ENCODE assay signal across 8 cellular contexts in the genomic region with DNA sequence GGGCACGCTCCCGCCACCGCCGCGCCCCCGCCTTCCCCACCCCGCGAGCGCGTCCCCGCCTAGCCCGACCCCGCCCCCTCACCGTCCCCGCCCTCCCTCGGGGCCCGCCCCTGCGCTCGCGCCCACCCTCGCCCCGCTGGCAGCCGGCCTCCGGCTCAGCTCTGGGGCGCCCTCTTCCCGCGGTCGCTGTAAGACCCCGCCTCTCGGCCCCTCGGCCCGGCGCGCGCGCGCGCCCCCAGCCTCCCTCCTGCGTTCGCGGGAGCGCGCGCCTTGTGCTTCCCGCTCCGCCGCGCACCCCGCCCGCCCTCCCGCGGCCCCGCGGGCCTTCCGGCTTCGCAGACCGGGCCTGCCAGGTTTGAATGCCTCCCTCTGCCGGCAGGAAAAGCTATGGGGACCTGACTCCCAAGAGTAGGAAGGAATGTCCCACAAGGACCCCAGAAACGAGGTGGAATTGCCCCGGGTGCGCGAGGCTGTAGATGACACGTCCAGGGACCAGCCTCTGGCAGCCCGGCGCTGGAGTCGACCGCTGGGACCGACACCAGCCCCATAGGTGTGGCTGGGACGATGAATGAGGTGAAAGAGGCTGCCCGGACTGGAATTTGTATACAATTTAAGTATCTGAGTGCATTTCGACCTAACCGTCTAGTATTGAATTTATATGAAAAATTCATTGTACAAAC. TPM values are rescaled to one million over a fixed set of nuclear protein-coding genes. Genes with fewer than 3 reads are reported as not detected.
DNase-seq lines count a peak whose midpoint lies in the region; ATAC-seq and TF ChIP-seq lines count a peak whose summit lies in the region.

No MANE protein-coding gene starts in this region.

- H3K4me1 ChIP-seq in BE2C, result no peaks in the 10 kb centered on the region

- H3K9me3 ChIP-seq in BE2C, result no peaks in the 10 kb centered on the region

- DNase-seq in BE2C (peak; percentile 96), NCI-H460 (ENCODE audit: extremely low read depth, low read depth) (peak; percentile 93), cerebellum (ENCODE audit: low spot score) (peak; percentile 96), kidney tubule cell (ENCODE audit: low spot score) (peak; percentile 97)
- DNase-seq in activated CD4-positive, alpha-beta T cell treated with anti-CD3 and anti-CD28 coated beads for 1 hour, result peak; percentile 92
- peak; percentile 90 for DNase-seq in stimulated activated CD4-positive, alpha-beta T cell treated with anti-CD3 and anti-CD28 coated beads, Interleukin-1b, Interleukin-23, amount 100 ng/mL, for 1 hour (ENCODE audit: low read depth in 2 of 2)

- peak; percentile 36 for ATAC-seq in HG03378 (IDR thresholded peaks at IDR 0.05; ENCODE audit: unreplicated experiment)

- peak overlapping the region; percentile 82 for H3K4me3 ChIP-seq in BE2C (ENCODE audit: low read depth, low read length)

- peak; percentile 41 for TF ChIP-seq POLR2A in GM19193 (IDR thresholded peaks at IDR 0.05; ENCODE audit: extremely low read depth, insufficient read depth, insufficient read length)

- no peaks in the 10 kb centered on the region for H3K27me3 ChIP-seq in BE2C

- H3K36me3 ChIP-seq in BE2C, result no peaks in the 10 kb centered on the region

- TF ChIP-seq CTCF in BE2C (IDR thresholded peaks at IDR 0.05; ENCODE audit: low read depth, low read length), result peak; percentile 63

RNA-seq across cellular contexts. Expression of gene PTBP3, which starts 0.4 kb away (rescaled TPM):
- polyA plus RNA-seq in BE2C (2012; ENCODE audit: insufficient read depth, insufficient read length, low read depth), result 3.9 TPM
- 76.3 and 79.9 TPM in 2 replicates for total RNA-seq in NCI-H460 (2014; rRNA removed; shearing (Covaris generic))
- 17.9 and 34.0 TPM in 2 replicates for polyA plus RNA-seq in NCI-H460 (2014; cell fraction: nucleus; rRNA removed)
- total RNA-seq in cerebellum, result 58.9 TPM

RNA-seq across cellular contexts. Expression of gene HSDL2, which starts 46.1 kb away (rescaled TPM):
- 12.5 TPM for polyA plus RNA-seq in BE2C (2012; ENCODE audit: insufficient read depth, insufficient read length, low read depth)
- 42.3 and 42.4 TPM in 2 replicates for total RNA-seq in NCI-H460 (2014; rRNA removed; shearing (Covaris generic))
- 28.5 and 29.5 TPM in 2 replicates for polyA plus RNA-seq in NCI-H460 (2014; cell fraction: nucleus; rRNA removed)
- total RNA-seq in cerebellum, result 25.7 TPM

Comparison
In these comparisons a context has a peak if more than half of its experiments do, and no peak if none do; other contexts are left out.
1. Peak in every context shown above with its lines: DNase-seq, ATAC-seq and H3K4me3 ChIP-seq.